ENCODE assay signal across 8 cellular contexts in the genomic region with DNA sequence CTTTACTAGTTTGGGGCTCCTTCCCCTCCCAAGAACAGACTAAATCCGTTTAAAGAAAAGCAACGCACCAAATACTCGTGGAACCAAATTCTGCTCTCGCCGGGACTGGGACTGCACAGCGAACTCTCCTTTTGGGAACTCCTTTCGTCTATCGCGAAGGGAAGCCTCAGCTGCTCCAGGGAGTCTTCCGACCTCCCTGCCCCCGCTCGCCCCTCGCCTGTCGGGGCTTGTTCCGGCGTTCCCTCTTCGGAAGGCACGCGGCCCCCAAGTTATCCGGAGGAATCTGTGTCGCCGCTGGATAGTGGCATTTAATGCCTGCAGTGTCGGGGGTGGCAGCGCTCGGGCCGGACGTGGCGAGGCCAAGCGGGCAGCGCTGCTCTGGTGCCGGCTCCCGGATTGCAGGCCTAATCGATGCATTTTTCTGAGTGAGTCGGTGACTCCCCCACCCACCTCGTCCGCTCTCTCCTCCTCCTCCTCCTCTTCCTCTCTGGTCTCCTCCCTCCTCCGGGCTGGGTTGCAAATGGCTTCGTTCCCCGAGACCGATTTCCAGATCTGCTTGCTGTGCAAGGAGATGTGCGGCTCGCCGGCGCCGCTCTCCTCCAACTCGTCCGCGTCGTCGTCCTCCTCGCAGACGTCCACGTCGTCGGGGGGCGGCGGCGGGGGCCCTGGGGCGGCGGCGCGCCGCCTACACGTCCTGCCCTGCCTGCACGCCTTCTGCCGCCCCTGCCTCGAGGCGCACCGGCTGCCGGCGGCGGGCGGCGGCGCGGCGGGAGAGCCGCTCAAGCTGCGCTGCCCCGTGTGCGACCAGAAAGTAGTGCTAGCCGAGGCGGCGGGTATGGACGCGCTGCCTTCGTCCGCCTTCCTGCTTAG. TPM values are rescaled to one million over a fixed set of nuclear protein-coding genes. Genes with fewer than 3 reads are reported as not detected.
A peak's percentile ranks its signal among the peaks of the same experiment; 100 is the strongest.
DNase-seq lines count a peak whose midpoint lies in the region; ATAC-seq, FAIRE-seq and TF ChIP-seq lines count a peak whose summit lies in the region.

A gene (plus strand): TSS at position 437 of the 870 bp plus-strand sequence. CDS start 84 bp downstream, at position 521.

- peaks cover 58% of the 10 kb centered on the region for H3K9me3 Mint-ChIP-seq in glutamatergic neuron (ENCODE audit: unreplicated experiment)

- WGBS in small intestine, 3 donors, result 1 to 4% (median 2%) methylated on average over 66 to 88 of the region's 88 CpGs

- no peak within 1 kb of the TSS for H3K27ac ChIP-seq in skin epidermis
- no peak within 1 kb of the TSS for H3K27ac ChIP-seq in small intestine (ENCODE audit: low read depth in 1 of 2, low read length in 1 of 2)

- peak; percentile 64 for DNase-seq in activated CD8-positive, alpha-beta memory T cell treated with anti-CD3 and anti-CD28 coated beads for 24 hours
- DNase-seq in activated CD8-positive, alpha-beta memory T cell treated with anti-CD3 and anti-CD28 coated beads, Interleukin-2, amount 50 U/mL, for 4 hours, result no peak
- DNase-seq in activated CD4-positive, alpha-beta T cell treated with anti-CD3 and anti-CD28 coated beads, Interleukin-2, amount 50 U/mL, for 48 hours, result peak; percentile 33 to 38
- DNase-seq in glutamatergic neuron (peak; percentile 38), putamen (ENCODE audit: low spot score) (no peak), small intestine (no peak)

- peaks cover 48% of the 10 kb centered on the region for H3K27me3 Mint-ChIP-seq in glutamatergic neuron (ENCODE audit: unreplicated experiment)

- peaks cover 0 to 5% of the 10 kb centered on the region in 2 donors for H3K4me1 ChIP-seq in small intestine (ENCODE audit: control insufficient read depth in 2 of 2, insufficient read depth in 1 of 2, low read depth in 1 of 2, low read length in 1 of 2)

- H3K4me3 ChIP-seq in skin epidermis, result peak within 1 kb of the TSS; percentile 18 to 42 (median 23)
- peak within 1 kb of the TSS in 1 of 2 donors; percentile 33 for H3K4me3 ChIP-seq in small intestine (ENCODE audit: low read depth in 1 of 2, low read length in 2 of 2)

- TF ChIP-seq CTCF in glutamatergic neuron (IDR thresholded peaks at IDR 0.05; ENCODE audit: partially characterized antibody, unreplicated experiment), result no peak

- peaks cover 23 to 47% of the 10 kb centered on the region in 2 donors for H3K27me3 ChIP-seq in small intestine (ENCODE audit: control insufficient read depth in 2 of 2, insufficient read depth in 2 of 2, low read length in 2 of 2)

- H3K4me3 Mint-ChIP-seq in glutamatergic neuron (ENCODE audit: unreplicated experiment), result peak within 1 kb of the TSS; percentile 100

- H3K36me3 ChIP-seq in small intestine (ENCODE audit: control insufficient read depth in 2 of 2, insufficient read depth in 2 of 2, low read length in 2 of 2), result no peaks in the 10 kb centered on the region

- no peak for ATAC-seq in HG02588 (IDR thresholded peaks at IDR 0.05; ENCODE audit: unreplicated experiment)

- H3K4me1 Mint-ChIP-seq in glutamatergic neuron (ENCODE audit: low read depth, unreplicated experiment), result peaks cover 17% of the 10 kb centered on the region

- peak within 1 kb of the TSS; percentile 100 for H3K27ac Mint-ChIP-seq in glutamatergic neuron (ENCODE audit: unreplicated experiment)

- no peaks in the 10 kb centered on the region for H3K9me3 ChIP-seq in small intestine (ENCODE audit: control insufficient read depth, low read depth)

- no peak for FAIRE-seq in small intestine (lab: Jason Lieb, UNC)

- H3K36me3 Mint-ChIP-seq in glutamatergic neuron (ENCODE audit: unreplicated experiment), result peaks cover 7% of the 10 kb centered on the region

RNA-seq across cellular contexts. Expression of the gene that starts here (rescaled TPM):
- total RNA-seq in glutamatergic neuron (ENCODE audit: unreplicated experiment), result 117 TPM
- polyA plus RNA-seq in small intestine, result under 1 TPM in 1 of 3 donors, not detected in 2; 0.01 TPM

Comparison
In these comparisons a context has a peak if more than half of its experiments do, and no peak if none do; other contexts are left out.
1. DNase-seq: peak in activated CD8-positive, alpha-beta memory T cell treated with anti-CD3 and anti-CD28 coated beads for 24 hours (single experiment), activated CD4-positive, alpha-beta T cell treated with anti-CD3 and anti-CD28 coated beads, Interleukin-2, amount 50 U/mL, for 48 hours (2 of 2) and glutamatergic neuron (single experiment); none in activated CD8-positive, alpha-beta memory T cell treated with anti-CD3 and anti-CD28 coated beads, Interleukin-2, amount 50 U/mL, for 4 hours (single experiment), putamen (single experiment) and small intestine (single experiment).